ENCODE assay signal across 23 cellular contexts in genomic region chr3:17687585-17687984, GRCh38.
"Had no signal": no experiment of that assay in that cellular context is flagged by ENCODE, and none has a peak within 500 bp of the region (broad histone marks: within the 10 kb centered on the region; RNA-seq: fewer than 3 reads in every experiment).

No MANE protein-coding gene starts in this region.

- H3K27me3 ChIP-seq: dorsolateral prefrontal cortex, esophagus muscularis mucosa, gastrocnemius medialis, right atrium auricular region, sigmoid colon, stomach had no signal

- FAIRE-seq: endometrium, keratinocyte had no signal

- H3K27ac ChIP-seq: dorsolateral prefrontal cortex, esophagus muscularis mucosa, gastrocnemius medialis, left ventricle myocardium inferior, lower lobe of right lung, right atrium auricular region, sigmoid colon, skin epidermis, stomach, thoracic aorta had no signal

- H3K9me3 ChIP-seq: esophagus muscularis mucosa, gastrocnemius medialis, left ventricle myocardium inferior, lower lobe of right lung, right atrium auricular region, sigmoid colon, stomach, thoracic aorta had no signal

- ATAC-seq: gastrocnemius medialis, lower lobe of right lung had no signal

- DNase-seq: cortex of kidney; dorsolateral prefrontal cortex; effector memory CD4-positive, alpha-beta T cell; gastrocnemius medialis; glutamatergic neuron; immature natural killer cell; left ventricle myocardium inferior; lower lobe of right lung; mesenchymal stem cell; midbrain; naive B cell; sigmoid colon; stimulated activated CD4-positive, alpha-beta T cell treated with anti-CD3 and anti-CD28 coated beads, Interleukin-12 subunit alpha, Interleukin-12 subunit beta, amount 100 ng/mL, for 4 hours; stimulated activated naive CD4-positive, alpha-beta T cell; stomach; substantia nigra; trophoblast cell had no signal

- H3K4me3 ChIP-seq: dorsolateral prefrontal cortex, esophagus muscularis mucosa, gastrocnemius medialis, left ventricle myocardium inferior, lower lobe of right lung, right atrium auricular region, sigmoid colon, skin epidermis, stomach, thoracic aorta had no signal

- H3K36me3 ChIP-seq: esophagus muscularis mucosa, gastrocnemius medialis, left ventricle myocardium inferior, lower lobe of right lung, right atrium auricular region, sigmoid colon, stomach, thoracic aorta had no signal

- H3K4me1 ChIP-seq: gastrocnemius medialis, lower lobe of right lung, right atrium auricular region, sigmoid colon had no signal
